ENCODE assay signal across 18 cellular contexts in genomic region chr3:73110530-73110929, GRCh38.
"Had no signal": no experiment of that assay in that cellular context is flagged by ENCODE, and none has a peak within 500 bp of the region (broad histone marks: within the 10 kb centered on the region; RNA-seq: fewer than 3 reads in every experiment).

No MANE protein-coding gene starts in this region.

- DNase-seq: activated CD4-positive, alpha-beta T cell treated with anti-CD3 and anti-CD28 coated beads, Interleukin-2, amount 10 ng/mL, durations not matched to agents 7 days and 5 days; activated CD4-positive, CD25-positive, alpha-beta regulatory T cell; activated CD8-positive, alpha-beta T cell treated with anti-CD3 and anti-CD28 coated beads, Interleukin-2, amount 10 ng/mL, durations not matched to agents 7 days and 5 days; activated naive CD4-positive, alpha-beta T cell treated with anti-CD3 and anti-CD28 coated beads for 36 hours; activated naive CD8-positive, alpha-beta T cell treated with anti-CD3 and anti-CD28 coated beads, Interleukin-2, amount 50 U/mL, for 24 hours; activated T-cell treated with anti-CD3 and anti-CD28 coated beads, Interleukin-2, amount 50 U/mL, for 24 hours; aorta; cerebellar nuclear complex; cortex of kidney; esophagus squamous epithelium; lower lobe of right lung; naive thymus-derived CD8-positive, alpha-beta T cell; stimulated activated CD4-positive, alpha-beta T cell treated with anti-CD3 and anti-CD28 coated beads, Interleukin-4, amount 100 ng/mL, for 4 hours; testis had no signal

- H3K9me3 ChIP-seq: esophagus squamous epithelium, lower lobe of right lung, testis, upper lobe of left lung had no signal

- H3K27ac ChIP-seq: esophagus squamous epithelium, lower lobe of right lung, parathyroid adenoma, testis, upper lobe of left lung had no signal

- H3K4me3 Mint-ChIP-seq: activated CD4-positive, alpha-beta T cell treated with anti-CD3 and anti-CD28 coated beads, Interleukin-2, amount 10 ng/mL, durations not matched to agents 7 days and 5 days; activated CD8-positive, alpha-beta T cell treated with anti-CD3 and anti-CD28 coated beads, Interleukin-2, amount 10 ng/mL, durations not matched to agents 7 days and 5 days; activated naive CD4-positive, alpha-beta T cell treated with anti-CD3 and anti-CD28 coated beads for 36 hours; activated naive CD8-positive, alpha-beta T cell treated with anti-CD3 and anti-CD28 coated beads, Interleukin-2, amount 50 U/mL, for 24 hours; activated T-cell treated with anti-CD3 and anti-CD28 coated beads, Interleukin-2, amount 50 U/mL, for 24 hours; naive thymus-derived CD8-positive, alpha-beta T cell; stimulated activated memory B cell treated with anti-CD40 and anti-IgM and Interleukin-4, amounts not matched to agents 10 μg/mL and 1 μg/mL and 100 μg/mL, for 72 hours had no signal

- ATAC-seq: activated CD8-positive, alpha-beta T cell treated with anti-CD3 and anti-CD28 coated beads, Interleukin-2, amount 10 ng/mL, durations not matched to agents 7 days and 5 days; activated naive CD8-positive, alpha-beta T cell treated with anti-CD3 and anti-CD28 coated beads, Interleukin-2, amount 50 U/mL, for 24 hours; lower lobe of right lung; naive thymus-derived CD8-positive, alpha-beta T cell; sciatic nerve; stimulated activated memory B cell treated with anti-CD40 and anti-IgM and Interleukin-4, amounts not matched to agents 10 μg/mL and 1 μg/mL and 100 μg/mL, for 72 hours had no signal

- H3K27ac Mint-ChIP-seq: activated CD4-positive, alpha-beta T cell treated with anti-CD3 and anti-CD28 coated beads, Interleukin-2, amount 10 ng/mL, durations not matched to agents 7 days and 5 days; activated CD8-positive, alpha-beta T cell treated with anti-CD3 and anti-CD28 coated beads, Interleukin-2, amount 10 ng/mL, durations not matched to agents 7 days and 5 days; activated naive CD4-positive, alpha-beta T cell treated with anti-CD3 and anti-CD28 coated beads for 36 hours; activated naive CD8-positive, alpha-beta T cell treated with anti-CD3 and anti-CD28 coated beads, Interleukin-2, amount 50 U/mL, for 24 hours; activated T-cell treated with anti-CD3 and anti-CD28 coated beads, Interleukin-2, amount 50 U/mL, for 24 hours; stimulated activated memory B cell treated with anti-CD40 and anti-IgM and Interleukin-4, amounts not matched to agents 10 μg/mL and 1 μg/mL and 100 μg/mL, for 72 hours had no signal

- H3K36me3 Mint-ChIP-seq: naive thymus-derived CD8-positive, alpha-beta T cell; stimulated activated memory B cell treated with anti-CD40 and anti-IgM and Interleukin-4, amounts not matched to agents 10 μg/mL and 1 μg/mL and 100 μg/mL, for 72 hours had no signal

- H3K27me3 ChIP-seq: esophagus squamous epithelium, testis, upper lobe of left lung had no signal

- H3K4me1 Mint-ChIP-seq: activated CD4-positive, alpha-beta T cell treated with anti-CD3 and anti-CD28 coated beads, Interleukin-2, amount 10 ng/mL, durations not matched to agents 7 days and 5 days; activated naive CD8-positive, alpha-beta T cell treated with anti-CD3 and anti-CD28 coated beads, Interleukin-2, amount 50 U/mL, for 24 hours; naive thymus-derived CD8-positive, alpha-beta T cell; stimulated activated memory B cell treated with anti-CD40 and anti-IgM and Interleukin-4, amounts not matched to agents 10 μg/mL and 1 μg/mL and 100 μg/mL, for 72 hours had no signal

- H3K4me3 ChIP-seq: esophagus squamous epithelium, lower lobe of right lung, upper lobe of left lung had no signal

- H3K9me3 Mint-ChIP-seq: activated CD4-positive, alpha-beta T cell treated with anti-CD3 and anti-CD28 coated beads, Interleukin-2, amount 10 ng/mL, durations not matched to agents 7 days and 5 days; activated naive CD4-positive, alpha-beta T cell treated with anti-CD3 and anti-CD28 coated beads for 36 hours; activated naive CD8-positive, alpha-beta T cell treated with anti-CD3 and anti-CD28 coated beads, Interleukin-2, amount 50 U/mL, for 24 hours; activated T-cell treated with anti-CD3 and anti-CD28 coated beads, Interleukin-2, amount 50 U/mL, for 24 hours; naive thymus-derived CD8-positive, alpha-beta T cell; stimulated activated memory B cell treated with anti-CD40 and anti-IgM and Interleukin-4, amounts not matched to agents 10 μg/mL and 1 μg/mL and 100 μg/mL, for 72 hours had no signal

- H3K4me1 ChIP-seq: esophagus squamous epithelium, lower lobe of right lung, parathyroid adenoma, testis, upper lobe of left lung had no signal

- H3K36me3 ChIP-seq: esophagus squamous epithelium, lower lobe of right lung, upper lobe of left lung had no signal
